ENCODE assay signal across 31 cellular contexts in genomic region chr2:179471012-179471411, GRCh38.
"Had no signal": no experiment of that assay in that cellular context is flagged by ENCODE, and none has a peak within 500 bp of the region (broad histone marks: within the 10 kb centered on the region; RNA-seq: fewer than 3 reads in every experiment).

No MANE protein-coding gene starts in this region.

- H3K36me3 ChIP-seq: brain microvascular endothelial cell, breast epithelium had no signal

- H3K4me1 ChIP-seq: body of pancreas, breast epithelium had no signal

- H3K27ac ChIP-seq: body of pancreas, brain microvascular endothelial cell, breast epithelium, VCaP had no signal

- H3K9me3 ChIP-seq: body of pancreas, breast epithelium had no signal

- FAIRE-seq: astrocyte, TTC549 had no signal

- H3K4me3 ChIP-seq: body of pancreas, breast epithelium had no signal

- DNase-seq: activated B cell treated with CpG ODN at 0.5 μM for 24 hours; activated CD4-positive, alpha-beta memory T cell treated with anti-CD3 and anti-CD28 coated beads, Interleukin-2, amount 10 ng/mL, durations not matched to agents 7 days and 5 days; activated CD4-positive, alpha-beta T cell treated with anti-CD3 and anti-CD28 coated beads for 4 hours; activated CD4-positive, alpha-beta T cell treated with anti-CD3 and anti-CD28 coated beads, Interleukin-2, amount 10 ng/mL, durations not matched to agents 24 days and 14 days; activated CD4-positive, alpha-beta T cell treated with anti-CD3 and anti-CD28 coated beads, Interleukin-2, amount 50 U/mL, for 1 hour; activated CD4-positive, alpha-beta T cell treated with anti-CD3 and anti-CD28 coated beads, Interleukin-2, amount 50 U/mL, for 48 hours; activated CD4-positive, CD25-positive, alpha-beta regulatory T cell treated with anti-CD3 and anti-CD28 coated beads, Interleukin-2, amount 50 U/mL, for 72 hours; activated CD8-positive, alpha-beta memory T cell treated with anti-CD3 and anti-CD28 coated beads for 24 hours; activated CD8-positive, alpha-beta memory T cell treated with anti-CD3 and anti-CD28 coated beads, Interleukin-2, amount 10 ng/mL, durations not matched to agents 7 days and 5 days; activated CD8-positive, alpha-beta memory T cell treated with anti-CD3 and anti-CD28 coated beads, Interleukin-2, amount 50 U/mL, for 48 hours; activated CD8-positive, alpha-beta T cell treated with anti-CD3 and anti-CD28 coated beads, Interleukin-2, amount 10 ng/mL, durations not matched to agents 7 days and 5 days; activated effector memory CD4-positive, alpha-beta T cell treated with Interleukin-2 at 50 U/mL for 16 hours; activated gamma-delta T cell; activated naive CD4-positive, alpha-beta T cell treated with anti-CD3 and anti-CD28 coated beads, Interleukin-2, amount 10 ng/mL, durations not matched to agents 7 days and 5 days; activated naive CD4-positive, alpha-beta T cell treated with Interleukin-2 at 50 U/mL for 16 hours; activated naive CD8-positive, alpha-beta T cell treated with anti-CD3 and anti-CD28 coated beads, Interleukin-2, amount 10 ng/mL, durations not matched to agents 7 days and 5 days; activated naive CD8-positive, alpha-beta T cell treated with anti-CD3 and anti-CD28 coated beads, Interleukin-2, amount 50 U/mL, for 24 hours; activated T-cell treated with anti-CD3 and anti-CD28 coated beads, Interleukin-2, amount 50 U/mL, for 24 hours; activated T-cell treated with anti-CD3 and anti-CD28 coated beads, Interleukin-2, amount 50 U/mL, for 48 hours; amniotic stem cell; aorta; body of pancreas; brain microvascular endothelial cell; central memory CD4-positive, alpha-beta T cell; T-helper 1 cell; T-helper 2 cell; T-helper 9 cell had no signal

- ATAC-seq: activated CD8-positive, alpha-beta memory T cell treated with anti-CD3 and anti-CD28 coated beads, Interleukin-2, amount 10 ng/mL, durations not matched to agents 7 days and 5 days; activated CD8-positive, alpha-beta T cell treated with anti-CD3 and anti-CD28 coated beads, Interleukin-2, amount 10 ng/mL, durations not matched to agents 7 days and 5 days; activated naive CD8-positive, alpha-beta T cell treated with anti-CD3 and anti-CD28 coated beads, Interleukin-2, amount 50 U/mL, for 24 hours; body of pancreas had no signal

- H3K27me3 ChIP-seq: body of pancreas, brain microvascular endothelial cell, breast epithelium had no signal
